In genomic region chr20:2973574-2973973, GRCh38 we compare ENCODE assay signal across 3 cellular contexts.
TF ChIP-seq lines count a peak whose summit lies in the region.

No MANE protein-coding gene starts in this region.

TF ChIP-seq in A549, 52 proteins besides CTCF, POLR2A, EP300 and RAD21:
- no peak; the same call in 1 of the 2 replicates for TF ChIP-seq USF2 (IDR thresholded peaks at IDR 0.05)
- no peak for TF ChIP-seq HMGXB4 (CRISPR knock-in tag; IDR thresholded peaks at IDR 0.05; ENCODE audit: borderline replicate concordance)
- no peak for TF ChIP-seq ZFP36 (IDR thresholded peaks at IDR 0.05; ENCODE audit: borderline replicate concordance, partially characterized antibody)
- no peak for TF ChIP-seq RARB (CRISPR knock-in tag; IDR thresholded peaks at IDR 0.05)
- no peak for TF ChIP-seq CHD4 (IDR thresholded peaks at IDR 0.05; ENCODE audit: borderline replicate concordance)
- no peak for TF ChIP-seq EHMT2 (IDR thresholded peaks at IDR 0.05; ENCODE audit: low read depth)
- no peak for TF ChIP-seq SREBF2 (IDR thresholded peaks at IDR 0.05)
- no peak for TF ChIP-seq NFE2L2 (conservative IDR thresholded peaks at IDR 0.05; ENCODE audit: low read length)
- no peak for TF ChIP-seq CBX8 (IDR thresholded peaks at IDR 0.05)
- TF ChIP-seq EHF (CRISPR knock-in tag; IDR thresholded peaks at IDR 0.05) = no peak
- TF ChIP-seq FOSB (CRISPR knock-in tag; IDR thresholded peaks at IDR 0.05) = no peak
- no peak for TF ChIP-seq MAZ (IDR thresholded peaks at IDR 0.05; ENCODE audit: borderline replicate concordance, low read depth, low read length)
- no peak for TF ChIP-seq BCL3 (IDR thresholded peaks at IDR 0.05)
- TF ChIP-seq RCOR1 (IDR thresholded peaks at IDR 0.05; ENCODE audit: low read depth, low read length) = no peak
- TF ChIP-seq CHD2 (IDR thresholded peaks at IDR 0.05; ENCODE audit: low read length, partially characterized antibody) = no peak

TF ChIP-seq in H1, 55 proteins besides CTCF, POLR2A, EP300 and RAD21:
- TF ChIP-seq RNF2 (IDR thresholded peaks at IDR 0.05; ENCODE audit: borderline replicate concordance, low read depth, low read length, missing control alignments, poor library complexity, severe bottlenecking) (no peak), USF2 (IDR thresholded peaks at IDR 0.05; ENCODE audit: low read length) (0 out of 2 replicates have a peak, but pooled peaks have one; percentile 20), SP4 (IDR thresholded peaks at IDR 0.05; ENCODE audit: low read length) (no peak)
TF ChIP-seq in H1: peak in this region for 1.

TF ChIP-seq in SK-N-SH, 30 proteins besides CTCF, POLR2A, EP300 and RAD21:
- TF ChIP-seq MXI1 (IDR thresholded peaks at IDR 0.05; ENCODE audit: low read depth, low read length) = no peak
- TF ChIP-seq POLR2AphosphoS5 (IDR thresholded peaks at IDR 0.05; ENCODE audit: low read depth, low read length) = no peak
- TF ChIP-seq SMC3 (IDR thresholded peaks at IDR 0.05; ENCODE audit: low read depth, low read length) = no peak
- TF ChIP-seq ELF1 (IDR thresholded peaks at IDR 0.05) = no peak
- no peak for TF ChIP-seq TCF12 (IDR thresholded peaks at IDR 0.05)
- no peak for TF ChIP-seq USF2 (IDR thresholded peaks at IDR 0.05; ENCODE audit: borderline replicate concordance, low read depth, low read length)
- TF ChIP-seq REST (IDR thresholded peaks at IDR 0.05; ENCODE audit: low read depth, low read length) = no peak
- TF ChIP-seq TEAD4 (IDR thresholded peaks at IDR 0.05; ENCODE audit: borderline replicate concordance, insufficient read depth) = no peak
- no peak for TF ChIP-seq NFIC (IDR thresholded peaks at IDR 0.05; ENCODE audit: borderline replicate concordance)
- TF ChIP-seq IRF3 (IDR thresholded peaks at IDR 0.05; ENCODE audit: low read depth, low read length) = no peak
- no peak for TF ChIP-seq EZH2phosphoT487 (IDR thresholded peaks at IDR 0.05; ENCODE audit: borderline replicate concordance, low read depth)
- TF ChIP-seq RFX5 (IDR thresholded peaks at IDR 0.05; ENCODE audit: low read length) = no peak
- TF ChIP-seq FOSL2 (IDR thresholded peaks at IDR 0.05; ENCODE audit: borderline replicate concordance, low read depth) = no peak
- no peak for TF ChIP-seq FOXJ3 (CRISPR knock-in tag; IDR thresholded peaks at IDR 0.05)
- no peak for TF ChIP-seq RCOR1 (IDR thresholded peaks at IDR 0.05; ENCODE audit: low read length)
- TF ChIP-seq JUND (IDR thresholded peaks at IDR 0.05) = no peak
- no peak for TF ChIP-seq PBX3 (IDR thresholded peaks at IDR 0.05)
- no peak for TF ChIP-seq MEF2A (IDR thresholded peaks at IDR 0.05; ENCODE audit: borderline replicate concordance, low read depth)
